3 cellular contexts compared by ENCODE assay signal in genomic region chr5:52374286-52374685, GRCh38.
"Had no signal": no experiment of that assay in that cellular context is flagged by ENCODE, and none has a peak within 500 bp of the region (broad histone marks: within the 10 kb centered on the region; RNA-seq: fewer than 3 reads in every experiment).

No MANE protein-coding gene starts in this region.

- DNase-seq: GDM1, GF-D8 had no signal

- ATAC-seq: GM12878 had no signal

- H3K4me3 ChIP-seq: GM12878 had no signal
